ENCODE assay signal across 10 cellular contexts in genomic region chr1:21397813-21398188, GRCh38. TPM values are rescaled to one million over a fixed set of nuclear protein-coding genes. Genes with fewer than 3 reads are reported as not detected.
DNase-seq lines count a peak whose midpoint lies in the region; ATAC-seq and TF ChIP-seq lines count a peak whose summit lies in the region.
"Had no signal": no experiment of that assay in that cellular context is flagged by ENCODE, and none has a peak within 500 bp of the region (broad histone marks: within the 10 kb centered on the region; RNA-seq: fewer than 3 reads in every experiment).

No MANE protein-coding gene starts in this region.

- BruUV-seq in mammary epithelial cell (replicated peaks; lab: Mats Ljungman, UMichigan), result no TSS peak

- H3K27me3 Mint-ChIP-seq in activated naive CD8-positive, alpha-beta T cell treated with anti-CD3 and anti-CD28 coated beads for 36 hours, result peaks cover 29% of the 10 kb centered on the region
- peaks cover 5% of the 10 kb centered on the region for H3K27me3 Mint-ChIP-seq in neural crest cell (ENCODE audit: low read depth)

- ATAC-seq in DND-41 (ENCODE audit: insufficient read depth, low read depth), result no peak
- no peak for ATAC-seq in HG03521 (IDR thresholded peaks at IDR 0.05; ENCODE audit: unreplicated experiment)
- no peak for ATAC-seq in HG02840 (IDR thresholded peaks at IDR 0.05; ENCODE audit: low FRiP score, unreplicated experiment)

- peaks cover 2% of the 10 kb centered on the region for H3K27me3 ChIP-seq in DND-41 (ENCODE audit: insufficient read depth, low read length, poor library complexity)
- no peaks in the 10 kb centered on the region for H3K27me3 ChIP-seq in mammary epithelial cell (ENCODE audit: insufficient read depth, low read length)
- H3K27me3 ChIP-seq: right lobe of liver had no signal

- CTCF ChIA-PET in mammary epithelial cell (lab: Charles Lee; ENCODE audit: low non-redundant PET), result no interaction called here

- H3K36me3 ChIP-seq in DND-41 (ENCODE audit: insufficient read depth, low read length) (no peaks in the 10 kb centered on the region), mammary epithelial cell (ENCODE audit: insufficient read depth, low read length) (no peaks in the 10 kb centered on the region)
- H3K36me3 ChIP-seq: HAP-1, right lobe of liver had no signal

- intact Hi-C loops in mammary epithelial cell (cut with micrococcal nuclease), result no loop called here

- no peaks in the 10 kb centered on the region for H3K79me2 ChIP-seq in DND-41 (ENCODE audit: insufficient read depth, low read length)
- no peaks in the 10 kb centered on the region for H3K79me2 ChIP-seq in mammary epithelial cell (ENCODE audit: insufficient read depth, low read length)

- dilution Hi-C loops in mammary epithelial cell (cut with HindIII; ENCODE audit: low sequenced_read_pairs), result no loop called here

- H3K4me2 ChIP-seq in DND-41 (ENCODE audit: insufficient read depth, low read length) (no peak overlapping the region), mammary epithelial cell (ENCODE audit: insufficient read depth, low read depth, low read length) (no peak overlapping the region)

- no peak overlapping the region for H2AFZ ChIP-seq in DND-41 (ENCODE audit: low read depth, low read length)
- no peak overlapping the region for H2AFZ ChIP-seq in mammary epithelial cell (ENCODE audit: low read depth, low read length)

- no peak overlapping the region for H3K27ac Mint-ChIP-seq in activated naive CD8-positive, alpha-beta T cell treated with anti-CD3 and anti-CD28 coated beads for 36 hours
- H3K27ac Mint-ChIP-seq in neural crest cell (ENCODE audit: unreplicated experiment), result no peak overlapping the region

- H4K20me1 ChIP-seq in DND-41 (ENCODE audit: insufficient read depth, low read length), result no peaks in the 10 kb centered on the region
- no peaks in the 10 kb centered on the region for H4K20me1 ChIP-seq in mammary epithelial cell (ENCODE audit: insufficient read depth, low read length)

- peak overlapping the region; percentile 65 for H3K4me3 Mint-ChIP-seq in activated naive CD8-positive, alpha-beta T cell treated with anti-CD3 and anti-CD28 coated beads for 36 hours
- peak overlapping the region; percentile 19 for H3K4me3 Mint-ChIP-seq in neural crest cell

- DNase-seq in DND-41 (peak; percentile 5), NCI-H2227 (lab: John Stamatoyannopoulos, UW; ENCODE audit: unreplicated experiment) (peak; percentile 84), neural crest cell (ENCODE audit: low read depth, low spot score) (peak; percentile 26), mammary epithelial cell (no peak), H4 (ENCODE audit: low spot score) (no peak)
- DNase-seq in activated naive CD8-positive, alpha-beta T cell treated with anti-CD3 and anti-CD28 coated beads for 36 hours, result peak; percentile 13

- no peaks in the 10 kb centered on the region for H3K9me3 Mint-ChIP-seq in activated naive CD8-positive, alpha-beta T cell treated with anti-CD3 and anti-CD28 coated beads for 36 hours
- H3K9me3 Mint-ChIP-seq in neural crest cell, result no peaks in the 10 kb centered on the region

- peaks cover 4% of the 10 kb centered on the region for H3K4me1 Mint-ChIP-seq in activated naive CD8-positive, alpha-beta T cell treated with anti-CD3 and anti-CD28 coated beads for 36 hours
- peaks cover 12% of the 10 kb centered on the region for H3K4me1 Mint-ChIP-seq in neural crest cell

- TF ChIP-seq CTCF in DND-41 (IDR thresholded peaks at IDR 0.05; ENCODE audit: borderline replicate concordance, extremely low read depth, low read length, poor library complexity, severe bottlenecking) (no peak), neural crest cell (conservative IDR thresholded peaks at IDR 0.05) (no peak), mammary epithelial cell (conservative IDR thresholded peaks at IDR 0.05 in 1 of 2, IDR thresholded peaks at IDR 0.05 in 1 of 2; ENCODE audit: extremely low read depth in 1 of 2, insufficient read depth in 1 of 2, low read depth in 1 of 2, low read length in 2 of 2) (no peak)

- H3K4me1 ChIP-seq in DND-41 (ENCODE audit: insufficient read depth, low read length) (no peaks in the 10 kb centered on the region), mammary epithelial cell (ENCODE audit: insufficient read depth, low read length) (peaks cover 5% of the 10 kb centered on the region)
- H3K4me1 ChIP-seq: right lobe of liver had no signal

- in situ Hi-C loops in mammary epithelial cell (cut with MboI; ENCODE audit: low sequenced_read_pairs in 2 of 2), result no loop called here

- H3K27ac ChIP-seq in DND-41 (ENCODE audit: low read length) (no peak overlapping the region), mammary epithelial cell (ENCODE audit: insufficient read depth, low read depth, low read length) (no peak overlapping the region)
- H3K27ac ChIP-seq: right lobe of liver had no signal

- WGBS in mammary epithelial cell (ENCODE audit: low coverage, missing lambda C conversion rate), result 94% methylated on average over 10 of the region's 15 CpGs

- H3K4me3 ChIP-seq in DND-41 (ENCODE audit: low read depth in 1 of 2, low read length in 2 of 2), result no peak overlapping the region
- H3K4me3 ChIP-seq in mammary epithelial cell (replicated peaks in 1 of 3; ENCODE audit: insufficient read depth in 1 of 3, low read depth in 2 of 3, low read length in 3 of 3), result no peak overlapping the region
- H3K4me3 ChIP-seq: HAP-1, right lobe of liver had no signal

- H3K9ac ChIP-seq in DND-41 (ENCODE audit: low read depth, low read length) (no peak overlapping the region), mammary epithelial cell (ENCODE audit: insufficient read depth, low read length) (no peak overlapping the region)

- H3K9me3 ChIP-seq in DND-41 (ENCODE audit: insufficient read depth, low read length, severe bottlenecking) (no peaks in the 10 kb centered on the region), mammary epithelial cell (replicated peaks; ENCODE audit: insufficient read depth, low read length) (no peaks in the 10 kb centered on the region)
- H3K9me3 ChIP-seq: HAP-1, right lobe of liver had no signal

- no peaks in the 10 kb centered on the region for H3K36me3 Mint-ChIP-seq in activated naive CD8-positive, alpha-beta T cell treated with anti-CD3 and anti-CD28 coated beads for 36 hours
- no peaks in the 10 kb centered on the region for H3K36me3 Mint-ChIP-seq in neural crest cell (ENCODE audit: low read depth)

RNA-seq across cellular contexts. Expression of gene NBPF3, which starts 42.1 kb away (rescaled TPM):
- total RNA-seq in activated naive CD8-positive, alpha-beta T cell treated with anti-CD3 and anti-CD28 coated beads for 36 hours, result 1 to 10 TPM; 3.9 to 4.2 TPM
- total RNA-seq in neural crest cell, result 18.5 and 19.2 TPM in 2 replicates
- total RNA-seq in mammary epithelial cell, result 10 to 100 TPM; 12.8 to 14.6 TPM
- polyA plus RNA-seq in mammary epithelial cell, result 5.4 TPM
- polyA minus RNA-seq in mammary epithelial cell, result 10.1 TPM
- 12.0 and 13.9 TPM in 2 replicates for total RNA-seq in H4 (2014; rRNA removed; shearing (Covaris generic))

Comparison
In these comparisons a context has a peak if more than half of its experiments do, and no peak if none do; other contexts are left out.
1. DNase-seq: peak in DND-41 (single experiment), NCI-H2227 (single experiment), activated naive CD8-positive, alpha-beta T cell treated with anti-CD3 and anti-CD28 coated beads for 36 hours (single experiment) and neural crest cell (single experiment); none in mammary epithelial cell (single experiment) and H4 (single experiment).